23 cellular contexts compared by ENCODE assay signal in genomic region chr17:16434662-16435061, GRCh38. TPM values are rescaled to one million over a fixed set of nuclear protein-coding genes. Genes with fewer than 3 reads are reported as not detected.
DNase-seq lines count a peak whose midpoint lies in the region; ATAC-seq and TF ChIP-seq lines count a peak whose summit lies in the region.
"Had no signal": no experiment of that assay in that cellular context is flagged by ENCODE, and none has a peak within 500 bp of the region (broad histone marks: within the 10 kb centered on the region; RNA-seq: fewer than 3 reads in every experiment).

No MANE protein-coding gene starts in this region.

- no peak overlapping the region for H3K4me3 ChIP-seq in NT2/D1 (ENCODE audit: insufficient read length, low read depth)
- no peak overlapping the region for H3K4me3 ChIP-seq in vagina
- H3K4me3 ChIP-seq: A549, breast epithelium, coronary artery, tibial artery had no signal

- H3K9me3 Mint-ChIP-seq in activated T-cell treated with anti-CD3 and anti-CD28 coated beads, Interleukin-2, amount 50 U/mL, for 24 hours = no peaks in the 10 kb centered on the region
- no peaks in the 10 kb centered on the region for H3K9me3 Mint-ChIP-seq in activated T-cell treated with anti-CD3 and anti-CD28 coated beads, Interleukin-2, amount 50 U/mL, for 72 hours
- H3K9me3 Mint-ChIP-seq in effector memory CD8-positive, alpha-beta T cell = no peaks in the 10 kb centered on the region
- no peaks in the 10 kb centered on the region for H3K9me3 Mint-ChIP-seq in stimulated activated naive B cell treated with anti-CD40 and anti-IgM and Interleukin-4, amounts not matched to agents 10 μg/mL and 1 μg/mL and 100 μg/mL, for 72 hours
- H3K9me3 Mint-ChIP-seq: stimulated activated naive CD8-positive, alpha-beta T cell treated with anti-CD3 and anti-CD28 coated beads, Interleukin-15, Interleukin-2, amounts not matched to agents 100 ng/mL and 50 ng/mL, for 24 hours had no signal

- no peaks in the 10 kb centered on the region for H3K27me3 Mint-ChIP-seq in activated T-cell treated with anti-CD3 and anti-CD28 coated beads, Interleukin-2, amount 50 U/mL, for 24 hours
- H3K27me3 Mint-ChIP-seq in activated T-cell treated with anti-CD3 and anti-CD28 coated beads, Interleukin-2, amount 50 U/mL, for 72 hours (ENCODE audit: low read depth) = no peaks in the 10 kb centered on the region
- no peaks in the 10 kb centered on the region for H3K27me3 Mint-ChIP-seq in effector memory CD8-positive, alpha-beta T cell
- no peaks in the 10 kb centered on the region for H3K27me3 Mint-ChIP-seq in stimulated activated naive B cell treated with anti-CD40 and anti-IgM and Interleukin-4, amounts not matched to agents 10 μg/mL and 1 μg/mL and 100 μg/mL, for 72 hours
- H3K27me3 Mint-ChIP-seq: B cell had no signal

- H3K27ac Mint-ChIP-seq in activated T-cell treated with anti-CD3 and anti-CD28 coated beads, Interleukin-2, amount 50 U/mL, for 24 hours = peak overlapping the region; percentile 45
- H3K27ac Mint-ChIP-seq in activated T-cell treated with anti-CD3 and anti-CD28 coated beads, Interleukin-2, amount 50 U/mL, for 72 hours = no peak overlapping the region
- peak overlapping the region; percentile 81 to 99 for H3K27ac Mint-ChIP-seq in effector memory CD8-positive, alpha-beta T cell
- H3K27ac Mint-ChIP-seq in stimulated activated naive B cell treated with anti-CD40 and anti-IgM and Interleukin-4, amounts not matched to agents 10 μg/mL and 1 μg/mL and 100 μg/mL, for 72 hours = peak overlapping the region; percentile 9
- H3K27ac Mint-ChIP-seq: stimulated activated naive CD8-positive, alpha-beta T cell treated with anti-CD3 and anti-CD28 coated beads, Interleukin-15, Interleukin-2, amounts not matched to agents 100 ng/mL and 50 ng/mL, for 24 hours had no signal

- TF ChIP-seq POLR2A in vagina (IDR thresholded peaks at IDR 0.05) = no peak

- no peak overlapping the region for H3K4me3 Mint-ChIP-seq in activated T-cell treated with anti-CD3 and anti-CD28 coated beads, Interleukin-2, amount 50 U/mL, for 24 hours
- no peak overlapping the region for H3K4me3 Mint-ChIP-seq in activated T-cell treated with anti-CD3 and anti-CD28 coated beads, Interleukin-2, amount 50 U/mL, for 72 hours
- H3K4me3 Mint-ChIP-seq in effector memory CD8-positive, alpha-beta T cell = no peak overlapping the region
- H3K4me3 Mint-ChIP-seq in stimulated activated naive B cell treated with anti-CD40 and anti-IgM and Interleukin-4, amounts not matched to agents 10 μg/mL and 1 μg/mL and 100 μg/mL, for 72 hours = no peak overlapping the region
- H3K4me3 Mint-ChIP-seq: B cell; stimulated activated naive CD8-positive, alpha-beta T cell treated with anti-CD3 and anti-CD28 coated beads, Interleukin-15, Interleukin-2, amounts not matched to agents 100 ng/mL and 50 ng/mL, for 24 hours had no signal

- H3K9ac ChIP-seq in NT2/D1 (ENCODE audit: insufficient read length, low read depth) = peak overlapping the region; percentile 50

- no peaks in the 10 kb centered on the region for H3K27me3 ChIP-seq in NT2/D1 (ENCODE audit: insufficient read depth, insufficient read length)
- H3K27me3 ChIP-seq in vagina = no peaks in the 10 kb centered on the region
- H3K27me3 ChIP-seq: breast epithelium, tibial artery had no signal

- no peak for ATAC-seq in activated T-cell treated with anti-CD3 and anti-CD28 coated beads, Interleukin-2, amount 50 U/mL, for 72 hours (replicated peaks in 1 of 2)
- no peak for ATAC-seq in effector memory CD8-positive, alpha-beta T cell (replicated peaks)
- no peak for ATAC-seq in stimulated activated naive B cell treated with anti-CD40 and anti-IgM and Interleukin-4, amounts not matched to agents 10 μg/mL and 1 μg/mL and 100 μg/mL, for 72 hours (replicated peaks)
- ATAC-seq: A549, Panc1 had no signal

- peaks cover 47% of the 10 kb centered on the region for H3K36me3 Mint-ChIP-seq in activated T-cell treated with anti-CD3 and anti-CD28 coated beads, Interleukin-2, amount 50 U/mL, for 24 hours (ENCODE audit: low read depth)
- H3K36me3 Mint-ChIP-seq in activated T-cell treated with anti-CD3 and anti-CD28 coated beads, Interleukin-2, amount 50 U/mL, for 72 hours (ENCODE audit: insufficient read depth in 2 of 2) = peaks cover 7 to 12% of the 10 kb centered on the region in 2 donors
- peaks cover 59% of the 10 kb centered on the region for H3K36me3 Mint-ChIP-seq in effector memory CD8-positive, alpha-beta T cell (ENCODE audit: insufficient read depth)
- H3K36me3 Mint-ChIP-seq in stimulated activated naive B cell treated with anti-CD40 and anti-IgM and Interleukin-4, amounts not matched to agents 10 μg/mL and 1 μg/mL and 100 μg/mL, for 72 hours = peaks cover 46 to 63% of the 10 kb centered on the region in 2 donors

- H3K4me1 Mint-ChIP-seq in activated T-cell treated with anti-CD3 and anti-CD28 coated beads, Interleukin-2, amount 50 U/mL, for 24 hours (ENCODE audit: low read depth) = peaks cover 17% of the 10 kb centered on the region
- peaks cover 26% of the 10 kb centered on the region for H3K4me1 Mint-ChIP-seq in activated T-cell treated with anti-CD3 and anti-CD28 coated beads, Interleukin-2, amount 50 U/mL, for 72 hours (ENCODE audit: low read depth)
- peaks cover 28 to 38% of the 10 kb centered on the region in 2 donors for H3K4me1 Mint-ChIP-seq in effector memory CD8-positive, alpha-beta T cell (ENCODE audit: low read depth in 2 of 2)
- H3K4me1 Mint-ChIP-seq in stimulated activated naive B cell treated with anti-CD40 and anti-IgM and Interleukin-4, amounts not matched to agents 10 μg/mL and 1 μg/mL and 100 μg/mL, for 72 hours = peaks cover 22 to 31% of the 10 kb centered on the region in 2 donors

- TF ChIP-seq CTCF in vagina (IDR thresholded peaks at IDR 0.05) = no peak

- no peak overlapping the region for H3K27ac ChIP-seq in vagina
- H3K27ac ChIP-seq: breast epithelium, coronary artery, tibial artery, WERI-Rb-1 had no signal

- H3K9me3 ChIP-seq in NT2/D1 (ENCODE audit: insufficient read depth, low read length) = no peaks in the 10 kb centered on the region
- no peaks in the 10 kb centered on the region for H3K9me3 ChIP-seq in vagina
- H3K9me3 ChIP-seq: A549, breast epithelium, tibial artery had no signal

- DNase-seq in activated T-cell treated with anti-CD3 and anti-CD28 coated beads, Interleukin-2, amount 50 U/mL, for 24 hours = no peak
- DNase-seq in activated T-cell treated with anti-CD3 and anti-CD28 coated beads, Interleukin-2, amount 50 U/mL, for 72 hours = no peak
- DNase-seq in NT2/D1 (ENCODE audit: low read depth, low spot score) (no peak), vagina (ENCODE audit: extremely low spot score in 2 of 2) (no peak), COLO668 (lab: John Stamatoyannopoulos, UW; ENCODE audit: unreplicated experiment) (no peak), hippocampal formation (lab: John Stamatoyannopoulos, UW) (no peak)
- DNase-seq in effector memory CD8-positive, alpha-beta T cell = no peak
- DNase-seq in stimulated activated naive B cell treated with anti-CD40 and anti-IgM and Interleukin-4, amounts not matched to agents 10 μg/mL and 1 μg/mL and 100 μg/mL, for 72 hours = no peak
- DNase-seq: activated naive CD4-positive, alpha-beta T cell; amniotic stem cell; Calu3; NCI-H1092; NCI-H2029 treated with DMSO at 0.1 percent for 48 hours; retina; stimulated activated CD4-positive, alpha-beta T cell treated with anti-CD3 and anti-CD28 coated beads, Interleukin-4, amount 100 ng/mL, for 1 hour; tibial artery; WERI-Rb-1 had no signal

- intact Hi-C loops in vagina (cut with DNase I) = loop anchor here (10.0 kb wide), 1 partner anchor 150 kb away; no protein-coding TSS in a partner anchor

- H3K4me1 ChIP-seq in NT2/D1 (ENCODE audit: insufficient read depth, insufficient read length) (peaks cover 10% of the 10 kb centered on the region), vagina (peaks cover 12% of the 10 kb centered on the region)
- H3K4me1 ChIP-seq: breast epithelium had no signal

- H3K36me3 ChIP-seq in NT2/D1 (ENCODE audit: insufficient read depth, insufficient read length, low read length) (peaks cover 8% of the 10 kb centered on the region), vagina (no peaks in the 10 kb centered on the region)
- H3K36me3 ChIP-seq: breast epithelium had no signal

RNA-seq across cellular contexts. Expression of gene TRPV2, which starts 19.3 kb away (rescaled TPM):
- 10 to 100 TPM; 46.0 to 47.3 TPM for total RNA-seq in activated T-cell treated with anti-CD3 and anti-CD28 coated beads, Interleukin-2, amount 50 U/mL, for 72 hours
- total RNA-seq in vagina = 22.3 TPM

RNA-seq across cellular contexts. Expression of gene UBB, which starts 53.8 kb away (rescaled TPM):
- total RNA-seq in activated T-cell treated with anti-CD3 and anti-CD28 coated beads, Interleukin-2, amount 50 U/mL, for 72 hours = 1,000 to 10,000 TPM in 1 of 2 donors, 100 to 1,000 TPM in 1; 726 to 1,037 TPM
- total RNA-seq in vagina = 625 TPM

RNA-seq across cellular contexts. Expression of gene LRRC75A, which starts 57.3 kb away (rescaled TPM):
- total RNA-seq in activated T-cell treated with anti-CD3 and anti-CD28 coated beads, Interleukin-2, amount 50 U/mL, for 72 hours = 1 to 10 TPM; 2.6 to 3.4 TPM
- total RNA-seq in vagina = 1.7 TPM
